ENCODE assay signal across 8 cellular contexts in the genomic region with DNA sequence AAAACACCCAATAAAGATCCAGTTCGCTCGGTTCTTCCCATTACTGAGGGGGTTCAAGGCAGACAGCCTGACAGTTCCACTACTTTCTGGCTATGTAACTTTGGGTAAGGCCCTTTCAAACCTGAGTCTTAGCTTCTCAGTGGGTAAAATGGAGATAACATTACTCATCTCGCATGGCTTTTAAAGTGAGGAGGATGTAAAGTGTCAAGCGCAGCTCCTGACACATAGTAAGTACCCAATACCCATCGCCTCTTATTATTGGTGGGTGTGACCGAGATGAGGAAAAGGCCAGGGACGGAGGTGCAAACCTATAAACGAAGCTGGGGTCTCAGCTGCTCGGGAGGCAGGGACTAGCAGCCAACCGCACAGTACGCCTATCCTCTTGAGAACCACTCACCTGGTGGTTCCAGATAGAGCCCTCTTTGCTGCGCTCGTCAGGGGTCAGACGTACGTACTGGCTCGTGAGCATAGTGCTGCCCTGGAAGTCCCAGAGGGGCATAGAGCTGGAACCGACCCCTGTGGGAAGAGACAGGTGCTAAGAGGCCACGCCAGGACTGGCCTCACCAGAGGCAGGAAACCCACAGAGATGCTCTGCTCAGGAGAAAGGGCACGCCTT. TPM values are rescaled to one million over a fixed set of nuclear protein-coding genes. Genes with fewer than 3 reads are reported as not detected.
DNase-seq lines count a peak whose midpoint lies in the region; ATAC-seq and TF ChIP-seq lines count a peak whose summit lies in the region.

No MANE protein-coding gene starts in this region.

- H3K27ac ChIP-seq in right atrium auricular region: peak overlapping the region; percentile 89 to 92

- CTCF ChIA-PET in WTC11 (lab: Charles Lee): interaction anchor here (0.8 to 4.7 kb wide), 8 partner anchors 9 to 104 kb away, joined by 3 to 51 read pairs (median 6); no protein-coding TSS in a partner anchor

- no peaks in the 10 kb centered on the region for H3K27me3 ChIP-seq in right atrium auricular region

- no peaks in the 10 kb centered on the region for H3K9me3 ChIP-seq in right atrium auricular region

- H3K4me3 Mint-ChIP-seq in T-helper 1 cell treated with Interleukin-12 subunit alpha and Interleukin-12 subunit beta and Interleukin-4 antibody, amounts not matched to agents 30 μg/mL and 1 μg/mL, for 36 hours: peak overlapping the region; percentile 97
- peak overlapping the region; percentile 98 for H3K4me3 Mint-ChIP-seq in WTC11
- H3K4me3 Mint-ChIP-seq in stimulated activated effector memory CD8-positive, alpha-beta T cell treated with anti-CD3 and anti-CD28 coated beads, Interleukin-12 subunit alpha, Interleukin-12 subunit beta, amount 100 ng/mL, for 72 hours: peak overlapping the region; percentile 87

- POLR2A ChIA-PET in WTC11 (lab: Charles Lee): interaction anchor here (1.2 to 2.1 kb wide), 3 partner anchors 14 to 105 kb away, joined by 4 to 8 read pairs (median 6); no protein-coding TSS in a partner anchor

- TF ChIP-seq CTCF in WTC11 (IDR thresholded peaks at IDR 0.05) (no peak), right atrium auricular region (IDR thresholded peaks at IDR 0.05) (no peak), GM10266 (IDR thresholded peaks at IDR 0.05; ENCODE audit: control insufficient read depth, insufficient read depth, low read depth, missing control alignments) (no peak)

- peaks cover 25% of the 10 kb centered on the region for H3K36me3 Mint-ChIP-seq in T-helper 1 cell treated with Interleukin-12 subunit alpha and Interleukin-12 subunit beta and Interleukin-4 antibody, amounts not matched to agents 30 μg/mL and 1 μg/mL, for 36 hours (ENCODE audit: low read depth)
- H3K36me3 Mint-ChIP-seq in WTC11: peaks cover 18% of the 10 kb centered on the region
- peaks cover 52% of the 10 kb centered on the region for H3K36me3 Mint-ChIP-seq in stimulated activated effector memory CD8-positive, alpha-beta T cell treated with anti-CD3 and anti-CD28 coated beads, Interleukin-12 subunit alpha, Interleukin-12 subunit beta, amount 100 ng/mL, for 72 hours

- no peaks in the 10 kb centered on the region for H3K27me3 Mint-ChIP-seq in T-helper 1 cell treated with Interleukin-12 subunit alpha and Interleukin-12 subunit beta and Interleukin-4 antibody, amounts not matched to agents 30 μg/mL and 1 μg/mL, for 36 hours (ENCODE audit: low read depth)
- peaks cover 23% of the 10 kb centered on the region for H3K27me3 Mint-ChIP-seq in WTC11 (ENCODE audit: low read depth)

- H3K27ac Mint-ChIP-seq in T-helper 1 cell treated with Interleukin-12 subunit alpha and Interleukin-12 subunit beta and Interleukin-4 antibody, amounts not matched to agents 30 μg/mL and 1 μg/mL, for 36 hours: peak overlapping the region; percentile 100
- peak overlapping the region; percentile 100 for H3K27ac Mint-ChIP-seq in WTC11
- H3K27ac Mint-ChIP-seq in stimulated activated effector memory CD8-positive, alpha-beta T cell treated with anti-CD3 and anti-CD28 coated beads, Interleukin-12 subunit alpha, Interleukin-12 subunit beta, amount 100 ng/mL, for 72 hours: peak overlapping the region; percentile 99

- H3K4me1 Mint-ChIP-seq in T-helper 1 cell treated with Interleukin-12 subunit alpha and Interleukin-12 subunit beta and Interleukin-4 antibody, amounts not matched to agents 30 μg/mL and 1 μg/mL, for 36 hours (ENCODE audit: low read depth): peaks cover 44% of the 10 kb centered on the region
- H3K4me1 Mint-ChIP-seq in WTC11: peaks cover 32% of the 10 kb centered on the region
- peaks cover 55% of the 10 kb centered on the region for H3K4me1 Mint-ChIP-seq in stimulated activated effector memory CD8-positive, alpha-beta T cell treated with anti-CD3 and anti-CD28 coated beads, Interleukin-12 subunit alpha, Interleukin-12 subunit beta, amount 100 ng/mL, for 72 hours

- peak overlapping the region; percentile 78 to 84 for H3K4me3 ChIP-seq in right atrium auricular region

- peaks cover 0 to 23% of the 10 kb centered on the region in 2 donors for H3K4me1 ChIP-seq in right atrium auricular region

- ATAC-seq in WTC11: no peak
- peak; percentile 20 for ATAC-seq in stimulated activated effector memory CD8-positive, alpha-beta T cell treated with anti-CD3 and anti-CD28 coated beads, Interleukin-12 subunit alpha, Interleukin-12 subunit beta, amount 100 ng/mL, for 72 hours

- DNase-seq in T-helper 1 cell: no peak
- DNase-seq in WTC11 (ENCODE audit: low spot score): no peak
- no peak for DNase-seq in right atrium auricular region (ENCODE audit: low spot score)
- DNase-seq in stimulated activated effector memory CD8-positive, alpha-beta T cell treated with anti-CD3 and anti-CD28 coated beads, Interleukin-12 subunit alpha, Interleukin-12 subunit beta, amount 100 ng/mL, for 72 hours (ENCODE audit: low spot score in 2 of 2): peak in 1 of 2 donors; percentile 65
- no peak for DNase-seq in NCI-H1105 (lab: John Stamatoyannopoulos, UW)
- no peak for DNase-seq in GM10266 (ENCODE audit: extremely low spot score)
- DNase-seq in hepatic stellate cell (ENCODE audit: low spot score): no peak

- H3K9me3 Mint-ChIP-seq in T-helper 1 cell treated with Interleukin-12 subunit alpha and Interleukin-12 subunit beta and Interleukin-4 antibody, amounts not matched to agents 30 μg/mL and 1 μg/mL, for 36 hours: peaks cover 14% of the 10 kb centered on the region
- H3K9me3 Mint-ChIP-seq in WTC11: peaks cover 14% of the 10 kb centered on the region
- no peaks in the 10 kb centered on the region for H3K9me3 Mint-ChIP-seq in stimulated activated effector memory CD8-positive, alpha-beta T cell treated with anti-CD3 and anti-CD28 coated beads, Interleukin-12 subunit alpha, Interleukin-12 subunit beta, amount 100 ng/mL, for 72 hours

- H3K36me3 ChIP-seq in right atrium auricular region: peaks cover 6% of the 10 kb centered on the region

TF ChIP-seq in WTC11, 78 proteins besides CTCF, POLR2A, EP300 and RAD21:
- TF ChIP-seq ZNF317 (CRISPR knock-in tag; IDR thresholded peaks at IDR 0.05; ENCODE audit: borderline replicate concordance, low read depth) (no peak), CREB1 (CRISPR knock-in tag; IDR thresholded peaks at IDR 0.05) (no peak), NR1H2 (CRISPR knock-in tag; IDR thresholded peaks at IDR 0.05) (no peak), IRF2 (CRISPR knock-in tag; IDR thresholded peaks at IDR 0.05; ENCODE audit: borderline replicate concordance, low read depth) (no peak), TP53 (CRISPR knock-in tag; IDR thresholded peaks at IDR 0.05) (no peak), SMAD4 (CRISPR knock-in tag; IDR thresholded peaks at IDR 0.05) (no peak)
- TF ChIP-seq, protein P1, sequence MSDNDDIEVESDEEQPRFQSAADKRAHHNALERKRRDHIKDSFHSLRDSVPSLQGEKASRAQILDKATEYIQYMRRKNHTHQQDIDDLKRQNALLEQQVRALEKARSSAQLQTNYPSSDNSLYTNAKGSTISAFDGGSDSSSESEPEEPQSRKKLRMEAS (CRISPR knock-in tag; IDR thresholded peaks at IDR 0.05): no peak

RNA-seq across cellular contexts. Expression of a gene that starts 0.6 kb away (rescaled TPM):
- 141 to 162 TPM (median 147 TPM) in 3 replicates for total RNA-seq in WTC11 (2021)
- 100 to 1,000 TPM; 128 to 134 TPM for total RNA-seq in right atrium auricular region

RNA-seq across cellular contexts. Expression of a gene that starts 6.8 kb away (rescaled TPM):
- total RNA-seq in WTC11 (2021): 60.4 to 74.6 TPM (median 64.6 TPM) in 3 replicates
- total RNA-seq in right atrium auricular region: 1 to 10 TPM; 3.1 to 6.8 TPM

RNA-seq across cellular contexts. Expression of a gene that starts 33.4 kb away (rescaled TPM):
- total RNA-seq in WTC11 (2021): not detected in 3 replicates
- not detected for total RNA-seq in right atrium auricular region

RNA-seq across cellular contexts. Expression of a gene that starts 39.2 kb away (rescaled TPM):
- total RNA-seq in WTC11 (2021) (16.9 to 25.7 TPM (median 18.8 TPM) in 3 replicates), right atrium auricular region (1 to 10 TPM; 1.6 to 1.8 TPM)

RNA-seq across cellular contexts. Expression of a gene that starts 47.3 kb away (rescaled TPM):
- total RNA-seq in WTC11 (2021) (235 to 273 TPM (median 245 TPM) in 3 replicates), right atrium auricular region (10 to 100 TPM; 26.7 to 44.3 TPM)
